ENCODE assay signal across 9 cellular contexts in genomic region chr1:169368406-169368769, GRCh38.
DNase-seq lines count a peak whose midpoint lies in the region; ATAC-seq lines count a peak whose summit lies in the region.
"Had no signal": no experiment of that assay in that cellular context is flagged by ENCODE, and none has a peak within 500 bp of the region (broad histone marks: within the 10 kb centered on the region; RNA-seq: fewer than 3 reads in every experiment).

No MANE protein-coding gene starts in this region.

- peaks cover 37% of the 10 kb centered on the region for H3K4me1 Mint-ChIP-seq in activated naive CD8-positive, alpha-beta T cell treated with anti-CD3 and anti-CD28 coated beads, Interleukin-2, amount 50 U/mL, for 24 hours

- no peak for ATAC-seq in activated naive CD8-positive, alpha-beta T cell treated with anti-CD3 and anti-CD28 coated beads, Interleukin-2, amount 50 U/mL, for 24 hours
- no peak for ATAC-seq in HG02973 (IDR thresholded peaks at IDR 0.05; ENCODE audit: unreplicated experiment)

- H3K36me3 Mint-ChIP-seq in activated naive CD8-positive, alpha-beta T cell treated with anti-CD3 and anti-CD28 coated beads, Interleukin-2, amount 50 U/mL, for 24 hours (ENCODE audit: low read depth) = peaks cover 14% of the 10 kb centered on the region

- H3K27me3 ChIP-seq in NT2/D1 (ENCODE audit: insufficient read depth, insufficient read length) = no peaks in the 10 kb centered on the region

- peaks cover 6% of the 10 kb centered on the region; the same call in 1 of the 2 replicates for H3K9me3 ChIP-seq in NT2/D1 (ENCODE audit: insufficient read depth, low read length)

- H3K36me3 ChIP-seq in NT2/D1 (ENCODE audit: insufficient read depth, insufficient read length, low read length) = peaks cover 37% of the 10 kb centered on the region

- H3K27me3 Mint-ChIP-seq in activated naive CD8-positive, alpha-beta T cell treated with anti-CD3 and anti-CD28 coated beads, Interleukin-2, amount 50 U/mL, for 24 hours = no peaks in the 10 kb centered on the region
- H3K27me3 Mint-ChIP-seq: activated naive CD4-positive, alpha-beta T cell treated with anti-CD3 and anti-CD28 coated beads, Interleukin-2, amount 50 U/mL, for 24 hours had no signal

- H3K4me3 Mint-ChIP-seq in activated naive CD8-positive, alpha-beta T cell treated with anti-CD3 and anti-CD28 coated beads, Interleukin-2, amount 50 U/mL, for 24 hours = no peak overlapping the region
- H3K4me3 Mint-ChIP-seq: activated naive CD4-positive, alpha-beta T cell treated with anti-CD3 and anti-CD28 coated beads, Interleukin-2, amount 50 U/mL, for 24 hours had no signal

- H3K4me3 ChIP-seq in NT2/D1 (ENCODE audit: insufficient read length, low read depth) = peak overlapping the region; percentile 85
- H3K4me3 ChIP-seq in iPS-11a (ENCODE audit: low read depth, low read length) = peak overlapping the region; percentile 92

- peak overlapping the region; percentile 87 for H3K9ac ChIP-seq in NT2/D1 (ENCODE audit: insufficient read length, low read depth)

- H3K27ac Mint-ChIP-seq in activated naive CD8-positive, alpha-beta T cell treated with anti-CD3 and anti-CD28 coated beads, Interleukin-2, amount 50 U/mL, for 24 hours = no peak overlapping the region
- H3K27ac Mint-ChIP-seq: activated naive CD4-positive, alpha-beta T cell treated with anti-CD3 and anti-CD28 coated beads, Interleukin-2, amount 50 U/mL, for 24 hours had no signal

- no peaks in the 10 kb centered on the region for H3K4me1 ChIP-seq in NT2/D1 (ENCODE audit: insufficient read depth, insufficient read length)

- no peaks in the 10 kb centered on the region for H3K9me3 Mint-ChIP-seq in activated naive CD8-positive, alpha-beta T cell treated with anti-CD3 and anti-CD28 coated beads, Interleukin-2, amount 50 U/mL, for 24 hours
- H3K9me3 Mint-ChIP-seq: activated naive CD4-positive, alpha-beta T cell treated with anti-CD3 and anti-CD28 coated beads, Interleukin-2, amount 50 U/mL, for 24 hours had no signal

- DNase-seq in NCI-H526 (lab: John Stamatoyannopoulos, UW) (peak; percentile 60 to 66), NCI-H526 treated with DMSO at 0.1 percent for 48 hours (lab: John Stamatoyannopoulos, UW) (no peak), NT2/D1 (ENCODE audit: low read depth, low spot score) (no peak), NCI-H2107 (lab: John Stamatoyannopoulos, UW) (no peak)
- peak; percentile 25 for DNase-seq in activated naive CD8-positive, alpha-beta T cell treated with anti-CD3 and anti-CD28 coated beads, Interleukin-2, amount 50 U/mL, for 24 hours
- peak in 2 of 3 experiments; percentile 5 to 7 for DNase-seq in stimulated activated CD4-positive, alpha-beta T cell treated with anti-CD3 and anti-CD28 coated beads, TNF-alpha, amount 100 ng/mL, for 4 hours (ENCODE audit: low read depth in 3 of 3)

Comparison
In these comparisons a context has a peak if more than half of its experiments do, and no peak if none do; other contexts are left out.
1. DNase-seq: peak in NCI-H526 (2 of 2), activated naive CD8-positive, alpha-beta T cell treated with anti-CD3 and anti-CD28 coated beads, Interleukin-2, amount 50 U/mL, for 24 hours (single experiment) and stimulated activated CD4-positive, alpha-beta T cell treated with anti-CD3 and anti-CD28 coated beads, TNF-alpha, amount 100 ng/mL, for 4 hours (2 of 3); none in NCI-H526 treated with DMSO at 0.1 percent for 48 hours (single experiment), NT2/D1 (single experiment) and NCI-H2107 (single experiment).